15 cellular contexts compared by ENCODE assay signal in genomic region chr22:49373801-49374226, GRCh38.
"Had no signal": no experiment of that assay in that cellular context is flagged by ENCODE, and none has a peak within 500 bp of the region (broad histone marks: within the 10 kb centered on the region; RNA-seq: fewer than 3 reads in every experiment).

No MANE protein-coding gene starts in this region.

- H3K27me3 ChIP-seq: brain microvascular endothelial cell, uterus had no signal

- ATAC-seq: activated T-cell treated with anti-CD3 and anti-CD28 coated beads, Interleukin-2, amount 50 U/mL, for 72 hours; gastroesophageal sphincter; left lung; sciatic nerve had no signal

- H3K4me1 ChIP-seq: gastroesophageal sphincter, left lung, uterus had no signal

- H3K36me3 Mint-ChIP-seq: natural killer cell treated with Interleukin-12 subunit alpha and Interleukin-12 subunit beta and Interleukin-15 and Interleukin-18, amount 100 ng/mL, for 72 hours had no signal

- H3K4me3 Mint-ChIP-seq: activated T-cell treated with anti-CD3 and anti-CD28 coated beads, Interleukin-2, amount 50 U/mL, for 72 hours; natural killer cell treated with Interleukin-12 subunit alpha and Interleukin-12 subunit beta and Interleukin-15 and Interleukin-18, amount 100 ng/mL, for 72 hours; T-helper 2 cell treated with Interferon-gamma antibody and Interleukin-4, amounts not matched to agents 5 μg/mL and 100 μg/mL, for 36 hours had no signal

- H3K27ac Mint-ChIP-seq: activated T-cell treated with anti-CD3 and anti-CD28 coated beads, Interleukin-2, amount 50 U/mL, for 72 hours; natural killer cell treated with Interleukin-12 subunit alpha and Interleukin-12 subunit beta and Interleukin-15 and Interleukin-18, amount 100 ng/mL, for 72 hours; T-helper 2 cell treated with Interferon-gamma antibody and Interleukin-4, amounts not matched to agents 5 μg/mL and 100 μg/mL, for 36 hours had no signal

- H3K27ac ChIP-seq: brain microvascular endothelial cell, gastroesophageal sphincter, left lung, uterus had no signal

- H3K36me3 ChIP-seq: brain microvascular endothelial cell, gastroesophageal sphincter, left lung, uterus had no signal

- H3K9me3 Mint-ChIP-seq: activated T-cell treated with anti-CD3 and anti-CD28 coated beads, Interleukin-2, amount 50 U/mL, for 72 hours; natural killer cell treated with Interleukin-12 subunit alpha and Interleukin-12 subunit beta and Interleukin-15 and Interleukin-18, amount 100 ng/mL, for 72 hours; T-helper 2 cell treated with Interferon-gamma antibody and Interleukin-4, amounts not matched to agents 5 μg/mL and 100 μg/mL, for 36 hours had no signal

- DNase-seq: activated CD4-positive, alpha-beta T cell treated with anti-CD3 and anti-CD28 coated beads, Interleukin-2, amount 50 U/mL, for 1 hour; activated CD4-positive, CD25-positive, alpha-beta regulatory T cell; activated T-cell treated with anti-CD3 and anti-CD28 coated beads, Interleukin-2, amount 50 U/mL, for 72 hours; anterior cingulate cortex; brain microvascular endothelial cell; cerebellar nuclear complex; dermis blood vessel endothelial cell; left lung; mesenchymal stem cell; nucleus accumbens; uterus had no signal

- H3K9me3 ChIP-seq: gastroesophageal sphincter, left lung, uterus had no signal

- H3K4me3 ChIP-seq: gastroesophageal sphincter, left lung, uterus had no signal
